Comparison of ENCODE assay signal across 31 cellular contexts in the genomic region with DNA sequence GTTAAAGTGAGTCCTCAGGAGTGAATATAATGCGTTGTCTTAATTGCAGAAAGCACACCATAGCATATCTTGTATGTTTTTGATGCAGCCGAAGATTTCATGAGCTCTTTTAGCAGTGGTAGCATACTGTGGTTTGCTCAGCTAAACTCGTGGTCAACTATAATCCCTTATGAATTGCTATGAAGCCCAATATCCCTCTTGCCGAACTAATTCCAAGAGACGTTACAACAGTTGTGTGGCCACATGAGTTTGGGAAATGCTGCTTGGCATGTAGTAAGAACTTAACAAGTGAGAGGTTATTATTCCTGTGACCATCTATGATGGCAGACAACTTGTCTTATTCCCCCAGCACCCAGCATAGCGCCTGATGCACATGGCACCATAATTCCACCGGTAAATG.
"Had no signal": no experiment of that assay in that cellular context is flagged by ENCODE, and none has a peak within 500 bp of the region (broad histone marks: within the 10 kb centered on the region; RNA-seq: fewer than 3 reads in every experiment).

No MANE protein-coding gene starts in this region.

- H3K9me3 ChIP-seq: ascending aorta, body of pancreas, breast epithelium, Peyer's patch had no signal

- H3K4me3 ChIP-seq: ascending aorta, body of pancreas, breast epithelium, Peyer's patch had no signal

- H3K4me1 ChIP-seq: ascending aorta, body of pancreas, breast epithelium, Peyer's patch had no signal

- DNase-seq: activated CD4-positive, alpha-beta memory T cell treated with anti-CD3 and anti-CD28 coated beads, Interleukin-2, amount 10 ng/mL, durations not matched to agents 7 days and 5 days; activated CD4-positive, alpha-beta T cell treated with anti-CD3 and anti-CD28 coated beads for 1 hour; activated CD4-positive, alpha-beta T cell treated with anti-CD3 and anti-CD28 coated beads for 48 hours; activated CD4-positive, CD25-positive, alpha-beta regulatory T cell; activated CD8-positive, alpha-beta memory T cell treated with anti-CD3 and anti-CD28 coated beads for 24 hours; activated CD8-positive, alpha-beta memory T cell treated with anti-CD3 and anti-CD28 coated beads, Interleukin-2, amount 10 ng/mL, durations not matched to agents 7 days and 5 days; activated CD8-positive, alpha-beta memory T cell treated with anti-CD3 and anti-CD28 coated beads, Interleukin-2, amount 50 U/mL, for 48 hours; activated effector memory CD4-positive, alpha-beta T cell treated with anti-CD3 and anti-CD28 coated beads, Interleukin-2, amount 50 U/mL, for 16 hours; activated naive CD4-positive, alpha-beta T cell; activated naive CD4-positive, alpha-beta T cell treated with anti-CD3 and anti-CD28 coated beads, Interleukin-2, amount 50 U/mL, for 16 hours; activated naive CD8-positive, alpha-beta T cell treated with anti-CD3 and anti-CD28 coated beads for 36 hours; activated T-cell treated with anti-CD3 and anti-CD28 coated beads, Interleukin-2, amount 50 U/mL, for 48 hours; amygdala; body of pancreas; NCI-H1105 treated with DMSO at 0.1 percent for 48 hours; NCI-H1436; NCI-H1694; NCI-H1930; NCI-H2081 treated with DMSO at 0.1 percent for 48 hours; NCI-H226; NCI-H446 treated with DMSO at 0.1 percent for 48 hours; NCI-H524; PC-3; Peyer's patch; RPMI8226; SHP77 treated with DMSO at 0.1 percent for 48 hours; T1000; WERI-Rb-1 had no signal

- ATAC-seq: activated CD8-positive, alpha-beta memory T cell treated with anti-CD3 and anti-CD28 coated beads, Interleukin-2, amount 10 ng/mL, durations not matched to agents 7 days and 5 days; body of pancreas; PC-3; SK-N-SH treated with all-trans-retinoic acid at 6 μM for 48 hours had no signal

- H3K27me3 ChIP-seq: ascending aorta, body of pancreas, breast epithelium, Peyer's patch had no signal

- H3K27ac ChIP-seq: ascending aorta, body of pancreas, breast epithelium, Peyer's patch, WERI-Rb-1 had no signal
